Comparison of ENCODE assay signal across 14 cellular contexts in genomic region chr10:57791546-57791945, GRCh38.
"Had no signal": no experiment of that assay in that cellular context is flagged by ENCODE, and none has a peak within 500 bp of the region (broad histone marks: within the 10 kb centered on the region; RNA-seq: fewer than 3 reads in every experiment).

No MANE protein-coding gene starts in this region.

- H3K27me3 ChIP-seq: dorsolateral prefrontal cortex, esophagus squamous epithelium, hepatocyte, right atrium auricular region, sigmoid colon had no signal

- ATAC-seq: natural killer cell had no signal

- H3K4me1 ChIP-seq: esophagus squamous epithelium, right atrium auricular region, sigmoid colon had no signal

- DNase-seq: cortex of kidney; dorsolateral prefrontal cortex; effector CD8-positive, alpha-beta T cell; esophagus squamous epithelium; foreskin fibroblast; head of caudate nucleus; natural killer cell; posterior cingulate gyrus; sigmoid colon; stimulated activated CD4-positive, alpha-beta T cell treated with anti-CD3 and anti-CD28 coated beads, Interleukin-12 subunit alpha, Interleukin-12 subunit beta, amount 100 ng/mL, for 4 hours; stimulated activated naive CD4-positive, alpha-beta T cell treated with Interleukin-2 at 50 U/mL for 16 hours had no signal

- H3K36me3 ChIP-seq: esophagus squamous epithelium, right atrium auricular region, sigmoid colon had no signal

- H3K4me3 ChIP-seq: dorsolateral prefrontal cortex, esophagus squamous epithelium, hepatocyte, right atrium auricular region, sigmoid colon, skin epidermis had no signal

- H3K9me3 ChIP-seq: esophagus squamous epithelium, right atrium auricular region, sigmoid colon had no signal

- H3K27ac ChIP-seq: dorsolateral prefrontal cortex, esophagus squamous epithelium, hepatocyte, right atrium auricular region, sigmoid colon, skin epidermis had no signal
